ENCODE assay signal across 14 cellular contexts in genomic region chr5:175494271-175495183, GRCh38. TPM values are rescaled to one million over a fixed set of nuclear protein-coding genes. Genes with fewer than 3 reads are reported as not detected.
DNase-seq lines count a peak whose midpoint lies in the region; ATAC-seq and TF ChIP-seq lines count a peak whose summit lies in the region.
"Had no signal": no experiment of that assay in that cellular context is flagged by ENCODE, and none has a peak within 500 bp of the region (broad histone marks: within the 10 kb centered on the region; RNA-seq: fewer than 3 reads in every experiment).

No MANE protein-coding gene starts in this region.

- H3K9me3 Mint-ChIP-seq in activated CD4-positive, alpha-beta T cell treated with anti-CD3 and anti-CD28 coated beads, Interleukin-2, amount 10 ng/mL, durations not matched to agents 24 days and 14 days, result peaks cover 3% of the 10 kb centered on the region
- no peaks in the 10 kb centered on the region for H3K9me3 Mint-ChIP-seq in H9
- H3K9me3 Mint-ChIP-seq: nephron had no signal

- ATAC-seq in left colon (peak; percentile 12), HG02840 (IDR thresholded peaks at IDR 0.05; ENCODE audit: low FRiP score, unreplicated experiment) (no peak)

- peak overlapping the region; percentile 76 for H3K27ac Mint-ChIP-seq in activated CD4-positive, alpha-beta T cell treated with anti-CD3 and anti-CD28 coated beads, Interleukin-2, amount 10 ng/mL, durations not matched to agents 24 days and 14 days
- H3K27ac Mint-ChIP-seq in H9, result no peak overlapping the region
- H3K27ac Mint-ChIP-seq: brain had no signal

- no peak overlapping the region for H2BK20ac ChIP-seq in H9 (ENCODE audit: low read depth, low read length, poor library complexity, severe bottlenecking)

- no peak overlapping the region for H4K8ac ChIP-seq in H9 (replicated peaks; ENCODE audit: insufficient read length, low read depth, low read length)

- no peak overlapping the region for H4K5ac ChIP-seq in H9 (ENCODE audit: insufficient read length, low read depth, low read length)

- H3K27ac ChIP-seq in H9 (ENCODE audit: insufficient read length, low read depth, low read length), result no peak overlapping the region

- no peak overlapping the region for H3K14ac ChIP-seq in H9 (ENCODE audit: insufficient read depth, low read length)

- peaks cover 62% of the 10 kb centered on the region for H3K36me3 Mint-ChIP-seq in activated CD4-positive, alpha-beta T cell treated with anti-CD3 and anti-CD28 coated beads, Interleukin-2, amount 10 ng/mL, durations not matched to agents 24 days and 14 days (ENCODE audit: low read depth)
- H3K36me3 Mint-ChIP-seq in H9 (ENCODE audit: insufficient read depth in 1 of 3, low read depth in 3 of 3), result peaks cover 31 to 62% (median 62%) of the 10 kb centered on the region in 3 experiments; a peak in 6 of 7 replicates

- no peak overlapping the region for H3K18ac ChIP-seq in H9 (ENCODE audit: insufficient read length, low read depth, low read length)

- no peak overlapping the region for H4K91ac ChIP-seq in H9 (ENCODE audit: insufficient read length, low read depth, low read length)

- H2BK15ac ChIP-seq in H9 (ENCODE audit: low read depth, low read length), result no peak overlapping the region

- H3K9me3 ChIP-seq in H9 (ENCODE audit: control insufficient read depth, low read depth, low read length), result no peaks in the 10 kb centered on the region

- H2BK12ac ChIP-seq in H9 (ENCODE audit: insufficient read length, low read depth, low read length), result no peak overlapping the region

- H2AK5ac ChIP-seq in H9 (ENCODE audit: insufficient read length, low read length), result no peak overlapping the region

- no peak overlapping the region for H2BK120ac ChIP-seq in H9 (ENCODE audit: low read depth, low read length, poor library complexity, severe bottlenecking)

- no peak overlapping the region for H3K4me2 ChIP-seq in H9 (ENCODE audit: insufficient read depth, insufficient read length, low read length)

- TF ChIP-seq CTCF in H9 (conservative IDR thresholded peaks at IDR 0.05), result no peak

- H3K27me3 Mint-ChIP-seq in activated CD4-positive, alpha-beta T cell treated with anti-CD3 and anti-CD28 coated beads, Interleukin-2, amount 10 ng/mL, durations not matched to agents 24 days and 14 days, result no peaks in the 10 kb centered on the region
- no peaks in the 10 kb centered on the region for H3K27me3 Mint-ChIP-seq in H9 (ENCODE audit: low read depth)

- no peaks in the 10 kb centered on the region for H3K4me1 ChIP-seq in H9 (ENCODE audit: insufficient read depth, low read length)

- no peaks in the 10 kb centered on the region for H3K23me2 ChIP-seq in H9 (ENCODE audit: insufficient read length, low read depth, low read length, poor library complexity, severe bottlenecking)

- no peaks in the 10 kb centered on the region for H3K27me3 ChIP-seq in H9 (ENCODE audit: insufficient read depth, low read length)

- no peaks in the 10 kb centered on the region for H3K79me1 ChIP-seq in H9 (ENCODE audit: insufficient read depth, low read depth, low read length, poor library complexity, severe bottlenecking)

- no peak overlapping the region for H3K23ac ChIP-seq in H9 (ENCODE audit: insufficient read length, low read depth, low read length)

- H2AFZ ChIP-seq in H9 (ENCODE audit: low read length), result no peak overlapping the region

- POLR2A ChIA-PET in HEK293T (lab: Yijun Ruan, JAX), result no interaction called here

- H2BK5ac ChIP-seq in H9 (ENCODE audit: insufficient read length, low read length), result no peak overlapping the region

- no CpG with 5 or more reads among the region's 17 CpGs for WGBS in H9 (ENCODE audit: extremely low coverage, insufficient read length, low lambda C conversion rate)

- peaks cover 2% of the 10 kb centered on the region for H4K20me1 ChIP-seq in H9 (ENCODE audit: control insufficient read depth, insufficient read depth, insufficient read length)

- H3K4ac ChIP-seq in H9 (ENCODE audit: low read depth, low read length), result no peak overlapping the region

- no peak for DNase-seq in activated CD4-positive, alpha-beta T cell treated with anti-CD3 and anti-CD28 coated beads, Interleukin-2, amount 10 ng/mL, durations not matched to agents 24 days and 14 days
- DNase-seq in activated CD4-positive, alpha-beta T cell treated with anti-CD3 and anti-CD28 coated beads, Interleukin-2, amount 50 U/mL, for 4 hours, result no peak
- DNase-seq in HEK293T (ENCODE audit: extremely low spot score) (no peak), amniotic epithelial cell (ENCODE audit: low read depth) (peak; percentile 72), left colon (no peak), H9 (no peak), NCI-H187 (lab: John Stamatoyannopoulos, UW) (no peak)
- DNase-seq: Karpas-422, NCI-H510A treated with DMSO at 0.1 percent for 48 hours, OCI-M1 had no signal

- intact Hi-C loops in activated CD4-positive, alpha-beta T cell treated with anti-CD3 and anti-CD28 coated beads, Interleukin-2, amount 10 ng/mL, durations not matched to agents 24 days and 14 days (cut with micrococcal nuclease), result no loop called here
- intact Hi-C loops in left colon (cut with DNase I, micrococcal nuclease), result no loop called here

- no peak overlapping the region for H3T11ph ChIP-seq in H9 (ENCODE audit: low read length)

- H3K9ac ChIP-seq in H9 (ENCODE audit: extremely low read depth, insufficient read length, low read length), result no peak overlapping the region

- CTCF ChIA-PET in HEK293T (lab: Yijun Ruan, JAX), result no interaction called here

- peak overlapping the region; percentile 37 for H3K4me3 Mint-ChIP-seq in activated CD4-positive, alpha-beta T cell treated with anti-CD3 and anti-CD28 coated beads, Interleukin-2, amount 10 ng/mL, durations not matched to agents 24 days and 14 days
- H3K4me3 Mint-ChIP-seq in H9, result no peak overlapping the region
- H3K4me3 Mint-ChIP-seq: brain, nephron had no signal

- H3K4me1 Mint-ChIP-seq in activated CD4-positive, alpha-beta T cell treated with anti-CD3 and anti-CD28 coated beads, Interleukin-2, amount 10 ng/mL, durations not matched to agents 24 days and 14 days, result peaks cover 34% of the 10 kb centered on the region
- peaks cover 3 to 5% of the 10 kb centered on the region in 2 experiments; a peak in 2 of 4 replicates for H3K4me1 Mint-ChIP-seq in H9
- H3K4me1 Mint-ChIP-seq: brain, nephron had no signal

- H3K79me2 ChIP-seq in H9 (ENCODE audit: insufficient read depth, low read length), result peaks cover 3% of the 10 kb centered on the region; the same call in 1 of the 2 replicates

- no peak overlapping the region for H3K56ac ChIP-seq in H9 (ENCODE audit: insufficient read length, low read depth, low read length)

TF ChIP-seq in HEK293T, 16 proteins besides CTCF, POLR2A, EP300 and RAD21:
- TF ChIP-seq CTBP1 (IDR thresholded peaks at IDR 0.05; ENCODE audit: borderline replicate concordance), result no peak
- TF ChIP-seq, protein P1, sequence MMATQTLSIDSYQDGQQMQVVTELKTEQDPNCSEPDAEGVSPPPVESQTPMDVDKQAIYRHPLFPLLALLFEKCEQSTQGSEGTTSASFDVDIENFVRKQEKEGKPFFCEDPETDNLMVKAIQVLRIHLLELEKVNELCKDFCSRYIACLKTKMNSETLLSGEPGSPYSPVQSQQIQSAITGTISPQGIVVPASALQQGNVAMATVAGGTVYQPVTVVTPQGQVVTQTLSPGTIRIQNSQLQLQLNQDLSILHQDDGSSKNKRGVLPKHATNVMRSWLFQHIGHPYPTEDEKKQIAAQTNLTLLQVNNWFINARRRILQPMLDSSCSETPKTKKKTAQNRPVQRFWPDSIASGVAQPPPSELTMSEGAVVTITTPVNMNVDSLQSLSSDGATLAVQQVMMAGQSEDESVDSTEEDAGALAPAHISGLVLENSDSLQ (IDR thresholded peaks at IDR 0.05), result peak; percentile 17; the same call in 1 of the 2 replicates

RNA-seq across cellular contexts. Expression of gene SFXN1, which starts 16.2 kb away (rescaled TPM):
- total RNA-seq in activated CD4-positive, alpha-beta T cell treated with anti-CD3 and anti-CD28 coated beads, Interleukin-2, amount 10 ng/mL, durations not matched to agents 24 days and 14 days, result 390 and 404 TPM in 2 replicates
- 100 to 1,000 TPM in 1 of 2 donors, 10 to 100 TPM in 1; 82.8 to 113 TPM for total RNA-seq in left colon
- total RNA-seq in H9 (2021), result 97.2 and 99.2 TPM in 2 replicates

RNA-seq across cellular contexts. Expression of gene DRD1, which starts 50.5 kb away (rescaled TPM):
- total RNA-seq in activated CD4-positive, alpha-beta T cell treated with anti-CD3 and anti-CD28 coated beads, Interleukin-2, amount 10 ng/mL, durations not matched to agents 24 days and 14 days, result 0.07 TPM in 1 of 2 replicates, not detected in the other
- under 1 TPM; 0.09 to 0.17 TPM for total RNA-seq in left colon
- total RNA-seq in H9 (2021), result not detected in 2 replicates
- total RNA-seq: G401 had no signal
